ENCODE assay signal across 1 cellular context in genomic region chr12:118375348-118375747, GRCh38.
TF ChIP-seq lines count a peak whose summit lies in the region.

No MANE protein-coding gene starts in this region.

TF ChIP-seq in WTC11, 78 proteins besides CTCF, POLR2A, EP300 and RAD21 (continued from another document):
- no peak for TF ChIP-seq RORB (CRISPR knock-in tag; IDR thresholded peaks at IDR 0.05)
- no peak for TF ChIP-seq IRF2 (CRISPR knock-in tag; IDR thresholded peaks at IDR 0.05; ENCODE audit: borderline replicate concordance, low read depth)
- no peak for TF ChIP-seq IRF1 (CRISPR knock-in tag; IDR thresholded peaks at IDR 0.05)
- no peak for TF ChIP-seq HMGXB4 (CRISPR knock-in tag; IDR thresholded peaks at IDR 0.05)
- TF ChIP-seq, protein P1, sequence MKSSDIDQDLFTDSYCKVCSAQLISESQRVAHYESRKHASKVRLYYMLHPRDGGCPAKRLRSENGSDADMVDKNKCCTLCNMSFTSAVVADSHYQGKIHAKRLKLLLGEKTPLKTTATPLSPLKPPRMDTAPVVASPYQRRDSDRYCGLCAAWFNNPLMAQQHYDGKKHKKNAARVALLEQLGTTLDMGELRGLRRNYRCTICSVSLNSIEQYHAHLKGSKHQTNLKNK (CRISPR knock-in tag; IDR thresholded peaks at IDR 0.05), result no peak
